In the genomic region with DNA sequence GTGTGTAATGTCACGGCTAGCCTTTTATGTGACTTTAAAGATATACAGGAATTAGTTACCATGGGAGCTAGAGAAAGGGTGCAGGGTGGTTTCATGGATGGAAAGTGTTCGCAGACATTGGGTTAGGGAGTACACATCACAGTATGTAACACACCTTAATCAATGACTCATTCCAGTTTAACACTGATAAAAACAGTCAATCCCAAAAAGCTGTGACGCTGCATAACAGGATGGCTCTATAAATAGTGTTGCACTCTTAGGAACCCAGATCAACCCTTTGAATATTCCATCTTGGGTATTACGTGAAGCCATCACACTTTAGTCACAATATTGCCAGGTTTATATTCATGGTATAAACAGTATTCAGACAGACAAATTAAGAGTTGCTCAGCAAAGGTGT, we compare ENCODE assay signal across 25 cellular contexts. TPM values are rescaled to one million over a fixed set of nuclear protein-coding genes. Genes with fewer than 3 reads are reported as not detected.
DNase-seq lines count a peak whose midpoint lies in the region; ATAC-seq, FAIRE-seq and TF ChIP-seq lines count a peak whose summit lies in the region.
"Had no signal": no experiment of that assay in that cellular context is flagged by ENCODE, and none has a peak within 500 bp of the region (broad histone marks: within the 10 kb centered on the region; RNA-seq: fewer than 3 reads in every experiment).

No MANE protein-coding gene starts in this region.

- dilution Hi-C loops in keratinocyte (cut with MboI; ENCODE audit: extremely low pct_ligation_motif_present, low sequenced_read_pairs) = no loop called here

- H3K27me3 Mint-ChIP-seq in MCF 10A (ENCODE audit: insufficient read depth, unreplicated experiment) = no peaks in the 10 kb centered on the region
- H3K27me3 Mint-ChIP-seq in T-helper 17 cell = no peaks in the 10 kb centered on the region
- H3K27me3 Mint-ChIP-seq in neural progenitor cell (ENCODE audit: insufficient read depth, low read depth) = peaks cover 3% of the 10 kb centered on the region
- H3K27me3 Mint-ChIP-seq: CD4-positive, CD25-positive, alpha-beta regulatory T cell had no signal

- H3K79me2 ChIP-seq in keratinocyte (ENCODE audit: control insufficient read depth, insufficient read depth, low read length) (peaks cover 93% of the 10 kb centered on the region), neural progenitor cell (ENCODE audit: low read depth) (peaks cover 49% of the 10 kb centered on the region)

- POLR2A ChIA-PET in MCF 10A (lab: Yijun Ruan, JAX) = interaction anchor here (0.6 to 1.7 kb wide), 6 partner anchors 10 to 649 kb away, joined by 3 to 9 read pairs (median 3); a partner anchor contains a TSS

- CTCF ChIA-PET in MCF 10A (lab: Yijun Ruan, JAX) = interaction anchor here (0.6 to 1.4 kb wide), 2 partner anchors 22 to 44 kb away, joined by 3 to 5 read pairs; no protein-coding TSS in a partner anchor

- no TSS peak for BruUV-seq in MCF 10A (replicated peaks; lab: Mats Ljungman, UMichigan)

- WGBS in pancreas, 2 donors = 84% methylated on average over 4 of the region's 4 CpGs

- FAIRE-seq in GM12891 (lab: Jason Lieb, UNC) = peak; percentile 66
- peak; percentile 53 for FAIRE-seq in keratinocyte (lab: Jason Lieb, UNC)
- no peak for FAIRE-seq in pancreas (lab: Jason Lieb, UNC)
- FAIRE-seq: D721Med had no signal

- H3K36me3 Mint-ChIP-seq in MCF 10A (ENCODE audit: insufficient read depth, unreplicated experiment) (peaks cover 28% of the 10 kb centered on the region), T-helper 17 cell (ENCODE audit: low read depth) (no peaks in the 10 kb centered on the region), neural progenitor cell (peaks cover 29% of the 10 kb centered on the region)

- H3K4me3 ChIP-seq in breast epithelium (no peak overlapping the region), keratinocyte (ENCODE audit: control insufficient read depth in 2 of 3, extremely low read depth in 1 of 3, insufficient read depth in 2 of 3, low read depth in 1 of 3, low read length in 3 of 3) (no peak overlapping the region), pancreas (no peak overlapping the region), neural progenitor cell (no peak overlapping the region)
- H3K4me3 ChIP-seq: BLaER1, GM23338, HAP-1, SK-N-MC had no signal

- H3K4me1 ChIP-seq in breast epithelium (no peaks in the 10 kb centered on the region), keratinocyte (ENCODE audit: control insufficient read depth, extremely low read depth, insufficient read depth, low read length) (peaks cover 43% of the 10 kb centered on the region), pancreas (peaks cover 0 to 7% (median 0%) of the 10 kb centered on the region in 3 donors), neural progenitor cell (no peaks in the 10 kb centered on the region)
- H3K4me1 ChIP-seq: BLaER1 had no signal

- DNase-seq in MCF 10A (ENCODE audit: unreplicated experiment) (no peak), breast epithelium (ENCODE audit: low spot score in 2 of 2) (no peak), GM12891 (ENCODE audit: insufficient read length, low spot score) (no peak), T-helper 17 cell (no peak), keratinocyte (ENCODE audit: low read depth, low spot score) (no peak), pancreas (no peak), neural progenitor cell (ENCODE audit: low spot score) (no peak)
- DNase-seq: CD4-positive, CD25-positive, alpha-beta regulatory T cell; HFFc6; KG1; MM.1S; NCI-H1694; NCI-H2029 treated with DMSO at 0.1 percent for 48 hours; NCI-H2227 treated with DMSO at 0.1 percent for 48 hours; NCI-H510A; NCI-H69; SIG-M5 had no signal

- no peak overlapping the region for H3K27ac ChIP-seq in breast epithelium
- peak overlapping the region; percentile 42 for H3K27ac ChIP-seq in keratinocyte (ENCODE audit: control insufficient read depth, insufficient read depth, low read length)
- H3K27ac ChIP-seq in pancreas = no peak overlapping the region
- H3K27ac ChIP-seq in neural progenitor cell = no peak overlapping the region
- H3K27ac ChIP-seq: BLaER1, RWPE1, SK-N-MC had no signal

- intact Hi-C loops in MCF 10A (cut with micrococcal nuclease) (no loop called here), breast epithelium (cut with DNase I; ENCODE audit: low total_unique reads) (no loop called here), pancreas (cut with DNase I) (no loop called here)

- peaks cover 16% of the 10 kb centered on the region for H3K4me1 Mint-ChIP-seq in MCF 10A (ENCODE audit: insufficient read depth, unreplicated experiment)
- peaks cover 36% of the 10 kb centered on the region for H3K4me1 Mint-ChIP-seq in T-helper 17 cell
- H3K4me1 Mint-ChIP-seq in neural progenitor cell = no peaks in the 10 kb centered on the region
- H3K4me1 Mint-ChIP-seq: GM23338 had no signal

- no peaks in the 10 kb centered on the region for H3F3A ChIP-seq in neural progenitor cell (ENCODE audit: low read depth)

- no peak overlapping the region for H3K4me3 Mint-ChIP-seq in MCF 10A (ENCODE audit: unreplicated experiment)
- H3K4me3 Mint-ChIP-seq in T-helper 17 cell = no peak overlapping the region
- H3K4me3 Mint-ChIP-seq in neural progenitor cell = no peak overlapping the region
- H3K4me3 Mint-ChIP-seq: GM23338, HFFc6 had no signal

- no peak for TF ChIP-seq POLR2A in breast epithelium (IDR thresholded peaks at IDR 0.05)
- no peak for TF ChIP-seq POLR2A in GM12891 (IDR thresholded peaks at IDR 0.05; ENCODE audit: low read depth, low read length)

- H3K4me2 ChIP-seq in keratinocyte (ENCODE audit: control insufficient read depth, extremely low read depth, insufficient read depth, low read depth, low read length) (no peak overlapping the region), neural progenitor cell (no peak overlapping the region)
- H3K4me2 ChIP-seq: BLaER1, GM23338 had no signal

- H3K9ac ChIP-seq in keratinocyte (ENCODE audit: control insufficient read depth, extremely low read depth, insufficient read depth, low read length) = no peak overlapping the region
- no peak overlapping the region for H3K9ac ChIP-seq in neural progenitor cell
- H3K9ac ChIP-seq: BLaER1 had no signal

- peaks cover 4% of the 10 kb centered on the region for H3K9me1 ChIP-seq in keratinocyte (ENCODE audit: control insufficient read depth, extremely low read depth, insufficient read depth, low read length)

- H3K9me3 ChIP-seq in breast epithelium (no peaks in the 10 kb centered on the region), T-helper 17 cell (ENCODE audit: control insufficient read depth, low read length, poor library complexity, severe bottlenecking) (no peaks in the 10 kb centered on the region), keratinocyte (ENCODE audit: control insufficient read depth, low read depth, low read length) (no peaks in the 10 kb centered on the region), pancreas (no peaks in the 10 kb centered on the region), neural progenitor cell (ENCODE audit: low read depth) (no peaks in the 10 kb centered on the region)
- H3K9me3 ChIP-seq: HAP-1 had no signal

- no peaks in the 10 kb centered on the region for H3K36me3 ChIP-seq in breast epithelium
- peaks cover 6 to 17% of the 10 kb centered on the region in 2 experiments for H3K36me3 ChIP-seq in keratinocyte (ENCODE audit: control insufficient read depth in 2 of 2, extremely low read depth in 1 of 2, insufficient read depth in 2 of 2, low read length in 2 of 2)
- H3K36me3 ChIP-seq in pancreas = no peaks in the 10 kb centered on the region
- H3K36me3 ChIP-seq in neural progenitor cell = no peaks in the 10 kb centered on the region
- H3K36me3 ChIP-seq: HAP-1 had no signal

- H3K27ac Mint-ChIP-seq in MCF 10A (ENCODE audit: low read depth, unreplicated experiment) (peak overlapping the region; percentile 55), T-helper 17 cell (peak overlapping the region; percentile 60), neural progenitor cell (no peak overlapping the region)
- H3K27ac Mint-ChIP-seq: GM23338, HFFc6 had no signal

- TF ChIP-seq CTCF in MCF 10A (IDR thresholded peaks at IDR 0.05; ENCODE audit: unreplicated experiment) (no peak), breast epithelium (IDR thresholded peaks at IDR 0.05) (no peak), keratinocyte (optimal IDR thresholded peaks at IDR 0.05 in 1 of 3, IDR thresholded peaks at IDR 0.05 in 1 of 3, conservative IDR thresholded peaks at IDR 0.05 in 1 of 3; ENCODE audit: extremely low read depth in 1 of 3, insufficient read depth in 2 of 3, low read length in 3 of 3) (no peak), pancreas (IDR thresholded peaks at IDR 0.05) (no peak), neural progenitor cell (IDR thresholded peaks at IDR 0.05) (no peak)

- H3K9me3 Mint-ChIP-seq in MCF 10A (ENCODE audit: unreplicated experiment) (no peaks in the 10 kb centered on the region), neural progenitor cell (peaks cover 7% of the 10 kb centered on the region)
- H3K9me3 Mint-ChIP-seq: CD4-positive, CD25-positive, alpha-beta regulatory T cell; GM23338; HFFc6 had no signal

- H3K27me3 ChIP-seq in breast epithelium (no peaks in the 10 kb centered on the region), keratinocyte (ENCODE audit: control insufficient read depth, extremely low read depth, insufficient read depth, low read length) (no peaks in the 10 kb centered on the region), pancreas (no peaks in the 10 kb centered on the region), neural progenitor cell (no peaks in the 10 kb centered on the region)
- H3K27me3 ChIP-seq: BLaER1 had no signal

- ATAC-seq in T-helper 17 cell = no peak
- no peak for ATAC-seq in GM21529 (IDR thresholded peaks at IDR 0.05; ENCODE audit: unreplicated experiment)
- ATAC-seq in pancreas = no peak
- ATAC-seq: GM23338, Panc1 had no signal

- H2AFZ ChIP-seq in keratinocyte (ENCODE audit: control insufficient read depth, low read length) = no peak overlapping the region
- H2AFZ ChIP-seq in neural progenitor cell (replicated peaks) = no peak overlapping the region
- H2AFZ ChIP-seq: GM23338 had no signal

- H4K20me1 ChIP-seq in keratinocyte (ENCODE audit: control insufficient read depth, extremely low read depth, insufficient read depth, low read length) (peaks cover 7% of the 10 kb centered on the region), neural progenitor cell (ENCODE audit: low read depth) (no peaks in the 10 kb centered on the region)

RNA-seq across cellular contexts. Expression of a gene that starts 33.6 kb away (rescaled TPM):
- total RNA-seq in MCF 10A (2022) (76.9 and 91.7 TPM in 2 replicates), breast epithelium (10 to 100 TPM; 79.0 to 85.9 (median 83.4) TPM), T-helper 17 cell (10 to 100 TPM; 82.3 to 89.8 TPM), pancreas (10 to 100 TPM; 15.9 to 41.6 (median 22.0) TPM), neural progenitor cell (ENCODE audit: low replicate concordance) (41.7 and 59.0 TPM in 2 replicates)
- polyA plus RNA-seq in GM12891 (2012; ENCODE audit: low read depth, missing spikeins) = 40.5 TPM
- polyA plus RNA-seq in keratinocyte (77.1 to 120 TPM (median 77.7 TPM) in 3 replicates), pancreas (10 to 100 TPM in 1 of 2 donors, 1 to 10 TPM in 1; 9.9 to 15.3 TPM)
- 98.7 TPM for polyA plus RNA-seq in keratinocyte (2011; ENCODE audit: low read depth)
- polyA plus RNA-seq in keratinocyte (2011; cell fraction: cytosol; rRNA removed) = 60.1 and 121 TPM in 2 replicates
- polyA plus RNA-seq in keratinocyte (2011; cell fraction: nucleus; rRNA removed) = 91.8 and 105 TPM in 2 replicates
- 75.0 and 81.2 TPM in 2 replicates for polyA plus RNA-seq in keratinocyte (2012; ENCODE audit: low replicate concordance)
- 59.3 to 159 TPM (median 79.1 TPM) in 3 replicates for polyA minus RNA-seq in keratinocyte
- polyA minus RNA-seq in keratinocyte (2011; cell fraction: cytosol; rRNA and poly(A)+ RNA removed) = 87.7 TPM
- polyA minus RNA-seq in keratinocyte (2011; cell fraction: nucleus; rRNA and poly(A)+ RNA removed) = 67.4 and 142 TPM in 2 replicates
